Comparison of ENCODE assay signal across 28 cellular contexts in the genomic region with DNA sequence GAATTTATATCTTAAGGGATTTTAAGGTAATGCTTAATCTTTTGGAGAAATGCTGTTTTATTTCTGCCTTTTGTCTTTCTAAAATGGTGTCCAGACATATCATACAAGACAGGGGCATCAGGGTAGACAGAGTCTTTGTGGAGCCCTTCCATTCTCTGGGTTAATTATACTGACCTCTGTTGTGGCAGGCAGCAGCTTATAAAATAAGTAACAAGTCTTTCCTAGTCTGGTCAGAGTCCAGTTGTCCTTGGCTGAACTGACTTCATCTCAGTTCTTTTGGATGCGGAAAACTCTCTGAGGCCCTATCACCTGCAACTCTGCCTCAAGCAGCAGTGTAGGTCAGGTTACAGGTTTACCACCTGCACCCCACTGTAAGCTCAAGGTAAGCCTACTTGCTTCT. TPM values are rescaled to one million over a fixed set of nuclear protein-coding genes. Genes with fewer than 3 reads are reported as not detected.
A peak's percentile ranks its signal among the peaks of the same experiment; 100 is the strongest.
DNase-seq lines count a peak whose midpoint lies in the region; ATAC-seq and TF ChIP-seq lines count a peak whose summit lies in the region.
"Had no signal": no experiment of that assay in that cellular context is flagged by ENCODE, and none has a peak within 500 bp of the region (broad histone marks: within the 10 kb centered on the region; RNA-seq: fewer than 3 reads in every experiment).

No MANE protein-coding gene starts in this region.

- no peaks in the 10 kb centered on the region for H3K4me1 ChIP-seq in heart left ventricle
- no peaks in the 10 kb centered on the region for H3K4me1 ChIP-seq in CD8-positive, alpha-beta T cell (ENCODE audit: insufficient read depth, low read length)
- H3K4me1 ChIP-seq: A549; BLaER1 treated with 17β-estradiol and CSF1 and Interleukin-3, amounts not matched to agents 10 nM and 100 nM had no signal

- peaks cover 0 to 65% (median 32%) of the 10 kb centered on the region in 9 donors for H3K36me3 ChIP-seq in heart left ventricle
- no peaks in the 10 kb centered on the region for H3K36me3 ChIP-seq in CD8-positive, alpha-beta T cell (ENCODE audit: insufficient read depth, low read length)

- H3K4me1 Mint-ChIP-seq in activated naive CD8-positive, alpha-beta T cell (ENCODE audit: low read depth), result peaks cover 5% of the 10 kb centered on the region
- H3K4me1 Mint-ChIP-seq in activated naive CD8-positive, alpha-beta T cell treated with anti-CD3 and anti-CD28 coated beads for 36 hours, result peaks cover 15% of the 10 kb centered on the region
- H3K4me1 Mint-ChIP-seq in CD8-positive, alpha-beta T cell (ENCODE audit: low read depth), result peaks cover 2% of the 10 kb centered on the region
- H3K4me1 Mint-ChIP-seq in memory B cell, result no peaks in the 10 kb centered on the region

- WGBS in heart left ventricle, 4 donors, result 45 to 95% (median 83%) methylated on average over 1 of the region's 1 CpG

- no peaks in the 10 kb centered on the region for H3K27me3 Mint-ChIP-seq in activated naive CD8-positive, alpha-beta T cell
- H3K27me3 Mint-ChIP-seq in activated naive CD8-positive, alpha-beta T cell treated with anti-CD3 and anti-CD28 coated beads for 36 hours, result no peaks in the 10 kb centered on the region
- H3K27me3 Mint-ChIP-seq in CD8-positive, alpha-beta T cell (ENCODE audit: low read depth), result no peaks in the 10 kb centered on the region
- no peaks in the 10 kb centered on the region for H3K27me3 Mint-ChIP-seq in memory B cell
- H3K27me3 Mint-ChIP-seq: B cell; CD4-positive, alpha-beta T cell; CD8-positive, alpha-beta memory T cell had no signal

- no peaks in the 10 kb centered on the region for H3K9me3 ChIP-seq in heart left ventricle
- no peaks in the 10 kb centered on the region for H3K9me3 ChIP-seq in CD8-positive, alpha-beta T cell (ENCODE audit: low read length)
- H3K9me3 ChIP-seq: A549; BLaER1 treated with 17β-estradiol and CSF1 and Interleukin-3, amounts not matched to agents 10 nM and 100 nM had no signal

- H3K4me3 Mint-ChIP-seq in activated naive CD8-positive, alpha-beta T cell, result no peak overlapping the region
- H3K4me3 Mint-ChIP-seq in activated naive CD8-positive, alpha-beta T cell treated with anti-CD3 and anti-CD28 coated beads for 36 hours, result no peak overlapping the region
- no peak overlapping the region for H3K4me3 Mint-ChIP-seq in CD8-positive, alpha-beta T cell
- H3K4me3 Mint-ChIP-seq in memory B cell, result no peak overlapping the region
- H3K4me3 Mint-ChIP-seq: B cell; CD4-positive, alpha-beta T cell; CD8-positive, alpha-beta memory T cell had no signal

- CTCF ChIA-PET in CD8-positive, alpha-beta T cell (lab: Charles Lee), result no interaction called here

- H3K27ac Mint-ChIP-seq in activated naive CD8-positive, alpha-beta T cell, result peak overlapping the region; percentile 11
- H3K27ac Mint-ChIP-seq in activated naive CD8-positive, alpha-beta T cell treated with anti-CD3 and anti-CD28 coated beads for 36 hours, result no peak overlapping the region
- peak overlapping the region; percentile 11 for H3K27ac Mint-ChIP-seq in CD8-positive, alpha-beta T cell
- H3K27ac Mint-ChIP-seq in memory B cell, result peak overlapping the region; percentile 50
- H3K27ac Mint-ChIP-seq: B cell; CD4-positive, alpha-beta T cell had no signal

- intact Hi-C loops in heart left ventricle (cut with DNase I) (loop anchor here in 1 of 10 donors (5.0 kb wide), 1 partner anchor 295 kb away; no protein-coding TSS in a partner anchor), Right ventricle myocardium inferior (cut with DNase I) (no loop called here)
- intact Hi-C loops in CD8-positive, alpha-beta T cell (cut with DNase I, micrococcal nuclease), result no loop called here

- no peak overlapping the region for H3K27ac ChIP-seq in heart left ventricle
- H3K27ac ChIP-seq in CD8-positive, alpha-beta T cell (ENCODE audit: low read depth, low read length), result no peak overlapping the region
- H3K27ac ChIP-seq: 22Rv1; A549; BLaER1 treated with 17β-estradiol and CSF1 and Interleukin-3, amounts not matched to agents 10 nM and 100 nM; C4-2B had no signal

- no peak overlapping the region for H3K4me3 ChIP-seq in heart left ventricle
- no peak overlapping the region for H3K4me3 ChIP-seq in CD8-positive, alpha-beta T cell (ENCODE audit: low read depth, low read length)
- H3K4me3 ChIP-seq: A549; BLaER1 treated with 17β-estradiol and CSF1 and Interleukin-3, amounts not matched to agents 10 nM and 100 nM; GM12878 had no signal

- no peaks in the 10 kb centered on the region for H3K27me3 ChIP-seq in heart left ventricle
- no peaks in the 10 kb centered on the region for H3K27me3 ChIP-seq in CD8-positive, alpha-beta T cell (ENCODE audit: insufficient read depth, low read length)
- H3K27me3 ChIP-seq: BLaER1 treated with 17β-estradiol and CSF1 and Interleukin-3, amounts not matched to agents 10 nM and 100 nM had no signal

- H3K9me3 Mint-ChIP-seq in activated naive CD8-positive, alpha-beta T cell (ENCODE audit: low read depth), result no peaks in the 10 kb centered on the region
- H3K9me3 Mint-ChIP-seq in activated naive CD8-positive, alpha-beta T cell treated with anti-CD3 and anti-CD28 coated beads for 36 hours, result no peaks in the 10 kb centered on the region
- no peaks in the 10 kb centered on the region for H3K9me3 Mint-ChIP-seq in CD8-positive, alpha-beta T cell
- no peaks in the 10 kb centered on the region for H3K9me3 Mint-ChIP-seq in memory B cell
- H3K9me3 Mint-ChIP-seq: CD4-positive, alpha-beta T cell; CD8-positive, alpha-beta memory T cell had no signal

- DNase-seq in activated naive CD8-positive, alpha-beta T cell treated with anti-CD3 and anti-CD28 coated beads for 36 hours, result no peak
- DNase-seq in heart left ventricle (no peak), Right ventricle myocardium inferior (ENCODE audit: missing footprints) (no peak), memory B cell (ENCODE audit: low spot score in 2 of 2) (no peak), NCI-H2171 (lab: John Stamatoyannopoulos, UW) (no peak)
- DNase-seq in CD8-positive, alpha-beta T cell, result no peak
- DNase-seq: AML-193; CD4-positive, alpha-beta T cell; CD8-positive, alpha-beta memory T cell; COR-L47; DMS 273 treated with DMSO at 0.1 percent for 48 hours; DMS153; DMS53; DMS79; DND-41; EL; GDM1 had no signal

- ATAC-seq in heart left ventricle (peak in 3 of 4 donors; percentile 20 to 52 (median 31)), Right ventricle myocardium inferior (no peak), memory B cell (ENCODE audit: low read depth) (no peak)
- no peak for ATAC-seq in CD8-positive, alpha-beta T cell
- ATAC-seq: A549, GM12878 had no signal

- TF ChIP-seq POLR2A in heart left ventricle (IDR thresholded peaks at IDR 0.05), result no peak

- peaks cover 7% of the 10 kb centered on the region for H3K36me3 Mint-ChIP-seq in activated naive CD8-positive, alpha-beta T cell
- peaks cover 22% of the 10 kb centered on the region for H3K36me3 Mint-ChIP-seq in activated naive CD8-positive, alpha-beta T cell treated with anti-CD3 and anti-CD28 coated beads for 36 hours
- peaks cover 15% of the 10 kb centered on the region for H3K36me3 Mint-ChIP-seq in CD8-positive, alpha-beta T cell
- peaks cover 11% of the 10 kb centered on the region for H3K36me3 Mint-ChIP-seq in memory B cell

- no peak for TF ChIP-seq CTCF in heart left ventricle (IDR thresholded peaks at IDR 0.05)
- no peak for TF ChIP-seq CTCF in CD8-positive, alpha-beta T cell (IDR thresholded peaks at IDR 0.05)

- POLR2A ChIA-PET in CD8-positive, alpha-beta T cell (lab: Charles Lee), result no interaction called here

RNA-seq across cellular contexts. Expression of a gene that starts 19.2 kb away (rescaled TPM):
- total RNA-seq in activated naive CD8-positive, alpha-beta T cell treated with anti-CD3 and anti-CD28 coated beads for 36 hours, result 10 to 100 TPM; 17.3 to 18.7 TPM
- total RNA-seq in heart left ventricle, result 10 to 100 TPM in 7 of 9 donors, 1 to 10 TPM in 2; 8.8 to 14.1 (median 10.5) TPM
- polyA plus RNA-seq in heart left ventricle, result 1 to 10 TPM; 5.0 to 9.9 TPM
- 12.2 TPM for total RNA-seq in Right ventricle myocardium inferior
- 10 to 100 TPM; 21.1 to 24.7 TPM for total RNA-seq in CD8-positive, alpha-beta T cell

RNA-seq across cellular contexts. Expression of a gene that starts 20.3 kb away (rescaled TPM):
- total RNA-seq in activated naive CD8-positive, alpha-beta T cell treated with anti-CD3 and anti-CD28 coated beads for 36 hours, result under 1 TPM; 0.18 to 0.49 TPM
- not detected for total RNA-seq in heart left ventricle
- not detected for polyA plus RNA-seq in heart left ventricle
- total RNA-seq in Right ventricle myocardium inferior, result not detected
- total RNA-seq in CD8-positive, alpha-beta T cell, result not detected
- total RNA-seq: A172; CD4-positive, alpha-beta T cell; Daoy; G401 had no signal
- polyA plus RNA-seq: A549; BJ; CD8-positive, alpha-beta memory T cell had no signal

RNA-seq across cellular contexts. Expression of a gene that starts 20.3 kb away (rescaled TPM):
- 1 to 10 TPM; 4.0 to 4.4 TPM for total RNA-seq in activated naive CD8-positive, alpha-beta T cell treated with anti-CD3 and anti-CD28 coated beads for 36 hours
- total RNA-seq in heart left ventricle (1 to 10 TPM in 6 of 9 donors, under 1 TPM in 2, not detected in 1; 0.60 to 2.4 (median 1.6) TPM), Right ventricle myocardium inferior (1.6 TPM)
- polyA plus RNA-seq in heart left ventricle, result under 1 TPM; 0.91 to 0.93 TPM
- under 1 TPM; 0.36 to 0.54 TPM for total RNA-seq in CD8-positive, alpha-beta T cell
- total RNA-seq: A172, G401 had no signal
- polyA plus RNA-seq: A549 had no signal

RNA-seq across cellular contexts. Expression of a gene that starts 23.0 kb away (rescaled TPM):
- total RNA-seq in activated naive CD8-positive, alpha-beta T cell treated with anti-CD3 and anti-CD28 coated beads for 36 hours, result 1 to 10 TPM; 1.2 to 1.7 TPM
- total RNA-seq in heart left ventricle, result 1 to 10 TPM in 2 of 9 donors, under 1 TPM in 7; 0.18 to 1.3 (median 0.54) TPM
- polyA plus RNA-seq in heart left ventricle, result under 1 TPM; 0.27 to 0.68 TPM
- 0.84 TPM for total RNA-seq in Right ventricle myocardium inferior
- total RNA-seq in CD8-positive, alpha-beta T cell, result not detected
- total RNA-seq: CD4-positive, alpha-beta T cell; Daoy had no signal

RNA-seq across cellular contexts. Expression of a gene that starts 27.5 kb away (rescaled TPM):
- total RNA-seq in activated naive CD8-positive, alpha-beta T cell treated with anti-CD3 and anti-CD28 coated beads for 36 hours, result 10 to 100 TPM; 16.0 to 20.0 TPM
- 10 to 100 TPM in 2 of 9 donors, 1 to 10 TPM in 5, not detected in 2; 1.0 to 60.8 (median 3.1) TPM for total RNA-seq in heart left ventricle
- not detected for polyA plus RNA-seq in heart left ventricle
- total RNA-seq in Right ventricle myocardium inferior, result 2.6 TPM
- total RNA-seq in CD8-positive, alpha-beta T cell, result 10 to 100 TPM; 12.7 to 13.3 TPM

Comparison
In these comparisons a context has a peak if more than half of its experiments do, and no peak if none do; other contexts are left out.
1. ATAC-seq: peak in heart left ventricle (3 of 4); none in Right ventricle myocardium inferior (single experiment), CD8-positive, alpha-beta T cell (single experiment) and memory B cell (single experiment).